In the genomic region with DNA sequence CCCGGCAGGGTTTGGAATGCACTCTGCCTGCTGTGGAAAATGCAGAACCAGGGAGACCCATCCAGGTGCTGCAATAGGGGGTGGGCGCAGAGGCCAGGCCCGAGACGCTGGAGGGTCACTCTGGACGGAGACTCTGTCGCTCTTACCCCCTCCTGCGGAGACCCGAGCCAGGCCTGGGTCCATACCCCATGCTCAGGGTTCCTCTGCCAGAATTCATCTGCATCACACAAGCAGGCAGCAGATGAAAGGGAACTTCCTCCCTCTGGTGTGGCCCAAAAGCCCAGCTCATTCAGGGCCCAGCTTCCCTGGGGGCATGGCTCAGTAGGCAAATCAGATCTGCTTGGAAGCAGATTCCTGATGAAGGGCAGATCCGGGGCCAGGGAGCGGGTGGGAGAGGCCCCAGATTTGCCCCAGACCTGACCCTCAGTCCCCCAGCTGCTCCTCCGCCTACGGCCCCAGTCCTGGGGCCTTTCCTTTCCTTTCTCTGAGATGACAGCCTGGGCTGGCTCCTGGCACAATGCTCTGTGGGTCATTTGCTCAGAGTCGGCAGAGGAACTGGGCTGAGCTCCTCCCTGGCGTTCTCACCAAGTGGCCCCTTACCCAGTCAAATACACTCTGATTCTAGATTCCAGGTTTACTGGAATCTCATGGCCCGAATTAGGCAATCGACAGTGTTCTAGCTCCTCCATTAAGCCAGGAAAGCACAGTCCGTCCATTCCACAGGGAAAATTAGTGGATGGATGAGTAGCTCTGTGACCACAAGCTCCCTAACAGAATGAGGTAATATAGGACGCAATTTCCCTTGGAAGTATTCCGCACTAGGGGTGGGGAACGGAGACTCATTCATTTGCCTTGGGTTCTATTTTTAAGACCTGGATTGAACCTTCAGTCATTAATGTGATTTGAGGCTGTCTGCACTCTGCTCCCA, we compare ENCODE assay signal across 12 cellular contexts. TPM values are rescaled to one million over a fixed set of nuclear protein-coding genes. Genes with fewer than 3 reads are reported as not detected.
DNase-seq lines count a peak whose midpoint lies in the region; ATAC-seq and TF ChIP-seq lines count a peak whose summit lies in the region.
"Had no signal": no experiment of that assay in that cellular context is flagged by ENCODE, and none has a peak within 500 bp of the region (broad histone marks: within the 10 kb centered on the region; RNA-seq: fewer than 3 reads in every experiment).

No MANE protein-coding gene starts in this region.

- TF ChIP-seq CTCF in BJ (IDR thresholded peaks at IDR 0.05; ENCODE audit: insufficient read depth, low read depth, low read length), result no peak
- TF ChIP-seq CTCF in NB4 (IDR thresholded peaks at IDR 0.05; ENCODE audit: low read depth, low read length), result no peak
- TF ChIP-seq CTCF in fibroblast of mammary gland (conservative IDR thresholded peaks at IDR 0.05; ENCODE audit: control insufficient read depth, insufficient read depth, low read depth, low read length), result no peak
- no peak for TF ChIP-seq CTCF in ascending aorta (IDR thresholded peaks at IDR 0.05)
- no peak for TF ChIP-seq CTCF in lower lobe of right lung (IDR thresholded peaks at IDR 0.05)

- H3K36me3 ChIP-seq in BJ (ENCODE audit: control insufficient read depth, insufficient read depth, low read length) (no peaks in the 10 kb centered on the region), ascending aorta (no peaks in the 10 kb centered on the region), lower lobe of right lung (peaks cover 2% of the 10 kb centered on the region)

- H3K4me1 ChIP-seq in ascending aorta (peaks cover 0 to 9% of the 10 kb centered on the region in 2 donors), lower lobe of right lung (no peaks in the 10 kb centered on the region)

- no peaks in the 10 kb centered on the region for H3K27me3 ChIP-seq in BJ (ENCODE audit: control insufficient read depth, insufficient read depth, low read length)
- no peaks in the 10 kb centered on the region for H3K27me3 ChIP-seq in ascending aorta
- no peaks in the 10 kb centered on the region for H3K27me3 ChIP-seq in lower lobe of right lung (ENCODE audit: low read depth)

- H3K4me3 ChIP-seq in BJ (ENCODE audit: low read depth, low read length) (no peak overlapping the region), NB4 (ENCODE audit: low read depth, low read length) (no peak overlapping the region), fibroblast of mammary gland (ENCODE audit: control insufficient read depth, low read depth, low read length) (no peak overlapping the region), ascending aorta (no peak overlapping the region), lower lobe of right lung (no peak overlapping the region)

- H3K9me3 ChIP-seq in ascending aorta (no peaks in the 10 kb centered on the region), lower lobe of right lung (no peaks in the 10 kb centered on the region)

- POLR2A ChIA-PET in BJ (lab: Charles Lee), result interaction anchor here (0.6 kb wide), 2 partner anchors 26 to 82 kb away, joined by 3 to 6 read pairs; no protein-coding TSS in a partner anchor

- ATAC-seq in lower lobe of right lung, result no peak
- no peak for ATAC-seq in GM19395 (IDR thresholded peaks at IDR 0.05; ENCODE audit: unreplicated experiment)
- ATAC-seq: CD8-positive, alpha-beta T cell had no signal

- DNase-seq in BJ (ENCODE audit: low read depth) (peak; percentile 87), NB4 (ENCODE audit: low read depth) (peak; percentile 44), fibroblast of mammary gland (ENCODE audit: low read depth) (peak; percentile 97), non-pigmented ciliary epithelial cell (ENCODE audit: low read depth) (peak; percentile 73), ascending aorta (ENCODE audit: low spot score in 2 of 2) (no peak), COR-L47 (lab: John Stamatoyannopoulos, UW) (no peak), lower lobe of right lung (no peak)
- DNase-seq: activated naive CD4-positive, alpha-beta T cell treated with anti-CD3 and anti-CD28 coated beads, Interleukin-2, amount 50 U/mL, for 16 hours; CD8-positive, alpha-beta T cell; naive B cell; stimulated activated CD4-positive, alpha-beta T cell treated with anti-CD3 and anti-CD28 coated beads, Interleukin-1b, Interleukin-23, amount 100 ng/mL, for 48 hours had no signal

- CTCF ChIA-PET in BJ (lab: Yijun Ruan, JAX), result interaction anchor here (1.2 to 3.7 kb wide), 5 partner anchors 8 to 53 kb away, joined by 3 to 19 read pairs (median 9); a partner anchor contains a TSS

- no peak for TF ChIP-seq POLR2A in NB4 (IDR thresholded peaks at IDR 0.05; ENCODE audit: extremely low read depth, insufficient read length)

- H3K27ac ChIP-seq in ascending aorta (no peak overlapping the region), lower lobe of right lung (no peak overlapping the region)

- intact Hi-C loops in ascending aorta (cut with DNase I) (no loop called here), lower lobe of right lung (cut with DNase I) (no loop called here)

RNA-seq across cellular contexts. Expression of a gene that starts 19.1 kb away (rescaled TPM):
- polyA plus RNA-seq in BJ (2011; rRNA removed), result 0.83 and 0.90 TPM in 2 replicates
- 0.26 and 1.1 TPM in 2 replicates for polyA minus RNA-seq in BJ (2011; rRNA and poly(A)+ RNA removed)
- total RNA-seq in ascending aorta (293 TPM), lower lobe of right lung (24.6 TPM)

RNA-seq across cellular contexts. Expression of a gene that starts 38.5 kb away (rescaled TPM):
- 10.6 and 11.7 TPM in 2 replicates for polyA plus RNA-seq in BJ (2011; rRNA removed)
- 7.2 and 8.1 TPM in 2 replicates for polyA minus RNA-seq in BJ (2011; rRNA and poly(A)+ RNA removed)
- total RNA-seq in ascending aorta (16.9 TPM), lower lobe of right lung (14.5 TPM)

Comparison
In these comparisons a context has a peak if more than half of its experiments do, and no peak if none do; other contexts are left out.
1. DNase-seq: peak in BJ (single experiment), NB4 (single experiment), fibroblast of mammary gland (single experiment) and non-pigmented ciliary epithelial cell (single experiment); none in ascending aorta (0 of 2), COR-L47 (single experiment) and lower lobe of right lung (single experiment).
2. RNA of a gene that starts 19.1 kb away (total RNA-seq): 293 TPM in ascending aorta (single experiment); 24.6 TPM in lower lobe of right lung (single experiment); every median in the first group is over 10 times any median in the second.